In the genomic region with DNA sequence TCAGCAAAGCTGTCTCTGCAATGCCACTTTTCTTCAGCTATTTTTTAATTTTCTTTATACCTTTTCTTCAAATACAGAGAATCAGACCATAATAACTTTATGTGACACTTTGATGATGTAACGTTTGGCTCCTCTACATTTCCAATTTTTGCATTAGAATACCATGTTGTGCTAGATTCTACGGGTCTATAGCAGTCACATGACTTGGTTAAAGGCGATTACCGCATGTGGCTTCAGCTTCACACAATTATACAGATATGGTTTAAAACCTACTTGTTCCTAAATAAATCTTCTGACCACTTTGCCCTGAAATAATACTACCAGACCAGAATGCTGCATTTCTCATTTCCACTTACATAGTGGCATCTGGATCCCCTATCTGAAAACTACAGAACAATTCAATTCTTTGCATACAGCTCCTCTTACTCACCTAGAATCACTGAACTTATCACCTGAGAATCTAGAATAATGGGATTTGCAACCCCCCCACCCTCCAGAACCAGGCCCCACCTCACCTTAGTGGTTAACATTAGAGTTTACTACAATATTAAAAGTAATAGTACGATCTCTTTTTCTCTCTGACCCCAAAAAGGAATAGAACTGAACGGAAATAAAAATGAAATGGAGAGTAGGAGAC, we compare ENCODE assay signal across 8 cellular contexts. TPM values are rescaled to one million over a fixed set of nuclear protein-coding genes. Genes with fewer than 3 reads are reported as not detected.
DNase-seq lines count a peak whose midpoint lies in the region; ATAC-seq and TF ChIP-seq lines count a peak whose summit lies in the region.

No MANE protein-coding gene starts in this region.

- H3K27me3 Mint-ChIP-seq in progenitor cell of endocrine pancreas, result peaks cover 8% of the 10 kb centered on the region

- H3K27ac ChIP-seq in SJCRH30 (no peak overlapping the region), esophagus muscularis mucosa (replicated peaks in 1 of 4) (peak overlapping the region; percentile 89 to 94 (median 92))

- H3K36me3 ChIP-seq in SJCRH30 (no peaks in the 10 kb centered on the region; the same call in 1 of the 2 replicates), esophagus muscularis mucosa (peaks cover 0 to 11% (median 0%) of the 10 kb centered on the region in 4 donors)

- TF ChIP-seq CTCF in GM12864 (IDR thresholded peaks at IDR 0.05; ENCODE audit: low read depth, low read length, missing control alignments), result no peak
- no peak for TF ChIP-seq CTCF in esophagus muscularis mucosa (IDR thresholded peaks at IDR 0.05)
- TF ChIP-seq CTCF in progenitor cell of endocrine pancreas (IDR thresholded peaks at IDR 0.05; ENCODE audit: unreplicated experiment), result no peak

- no peaks in the 10 kb centered on the region for H3K4me1 ChIP-seq in SJCRH30
- peaks cover 57 to 65% (median 61%) of the 10 kb centered on the region in 4 donors for H3K4me1 ChIP-seq in esophagus muscularis mucosa

- H3K27me3 ChIP-seq in SJCRH30, result no peaks in the 10 kb centered on the region
- H3K27me3 ChIP-seq in esophagus muscularis mucosa, result no peaks in the 10 kb centered on the region

- H3K36me3 Mint-ChIP-seq in progenitor cell of endocrine pancreas (ENCODE audit: insufficient read depth), result peaks cover 2% of the 10 kb centered on the region

- DNase-seq in GM12864 (ENCODE audit: low read depth) (no peak), SJCRH30 (no peak), esophagus muscularis mucosa (ENCODE audit: extremely low spot score) (no peak), progenitor cell of endocrine pancreas (ENCODE audit: low spot score, unreplicated experiment) (no peak), globus pallidus (ENCODE audit: low spot score) (no peak), NCI-H748 treated with DMSO at 0.1 percent for 48 hours (lab: John Stamatoyannopoulos, UW) (no peak), SKM-1 (lab: John Stamatoyannopoulos, UW; ENCODE audit: unreplicated experiment) (no peak)

- peaks cover 8% of the 10 kb centered on the region for H3K4me1 Mint-ChIP-seq in progenitor cell of endocrine pancreas (ENCODE audit: low read depth)

- WGBS in esophagus muscularis mucosa, result 29% methylated on average over 6 of the region's 6 CpGs

- intact Hi-C loops in esophagus muscularis mucosa (cut with DNase I), result loop anchor here (5.0 kb wide), 1 partner anchor 114 kb away; the partner anchor contains the start of gene FNTB

- peak overlapping the region; percentile 79 for H3K27ac Mint-ChIP-seq in progenitor cell of endocrine pancreas

- no peak for TF ChIP-seq POLR2A in esophagus muscularis mucosa (IDR thresholded peaks at IDR 0.05; ENCODE audit: low read depth)

- ATAC-seq in GM18861 (IDR thresholded peaks at IDR 0.05; ENCODE audit: unreplicated experiment), result no peak

- peak overlapping the region; percentile 88 for H3K4me3 Mint-ChIP-seq in progenitor cell of endocrine pancreas (ENCODE audit: low read depth)

- TF ChIP-seq EP300 in esophagus muscularis mucosa (IDR thresholded peaks at IDR 0.05), result no peak

- no peaks in the 10 kb centered on the region for H3K9me3 ChIP-seq in SJCRH30 (replicated peaks)
- H3K9me3 ChIP-seq in esophagus muscularis mucosa, result no peaks in the 10 kb centered on the region

- H3K9me3 Mint-ChIP-seq in progenitor cell of endocrine pancreas (ENCODE audit: low read depth), result no peaks in the 10 kb centered on the region

- H3K4me3 ChIP-seq in GM12864 (ENCODE audit: low read depth, low read length) (peak overlapping the region; percentile 99), SJCRH30 (peak overlapping the region; percentile 99), esophagus muscularis mucosa (peak overlapping the region; percentile 92 to 98 (median 94))

RNA-seq across cellular contexts. Expression of gene MAX, which starts 1.3 kb away (rescaled TPM):
- total RNA-seq in SJCRH30 (2014; rRNA removed; shearing (Covaris generic)), result 37.4 and 41.8 TPM in 2 replicates
- total RNA-seq in esophagus muscularis mucosa (10 to 100 TPM; 69.3 to 88.0 (median 77.4) TPM), progenitor cell of endocrine pancreas (53.4 and 63.0 TPM in 2 replicates)
